ENCODE assay signal across 8 cellular contexts in genomic region chr12:66169221-66170170, GRCh38. TPM values are rescaled to one million over a fixed set of nuclear protein-coding genes. Genes with fewer than 3 reads are reported as not detected.
DNase-seq lines count a peak whose midpoint lies in the region; ATAC-seq and TF ChIP-seq lines count a peak whose summit lies in the region.

Gene TMBIM4, minus strand, starts transcription at chr12:66169996. Its CDS starts 45 bp downstream, at chr12:66169951.

- H3K4me3 ChIP-seq in GM06990 (replicated peaks; ENCODE audit: low read depth, low read length): peak within 1 kb of the TSS; percentile 92
- peak within 1 kb of the TSS; percentile 68 for H3K4me3 ChIP-seq in HFF-Myc (replicated peaks; ENCODE audit: low read depth, low read length)
- peak within 1 kb of the TSS; percentile 55 to 65 for H3K4me3 ChIP-seq in gastroesophageal sphincter

- H3K4me1 ChIP-seq in gastroesophageal sphincter: peaks cover 0 to 31% (median 7%) of the 10 kb centered on the region in 3 donors

- in situ Hi-C loops in SK-MEL-5 (cut with HindIII; ENCODE audit: low pct_unique_long_range_greater_than_20kb, low sequenced_read_pairs): no loop called here

- TF ChIP-seq POLR2A in gastroesophageal sphincter (IDR thresholded peaks at IDR 0.05): peak; percentile 62 to 73

- ATAC-seq in gastroesophageal sphincter: peak; percentile 96

- TF ChIP-seq CTCF in GM06990 (IDR thresholded peaks at IDR 0.05; ENCODE audit: insufficient read depth, low read length, poor library complexity, severe bottlenecking) (peak; percentile 49), HFF-Myc (IDR thresholded peaks at IDR 0.05; ENCODE audit: low read depth, low read length, missing control alignments) (peak; percentile 41), gastroesophageal sphincter (IDR thresholded peaks at IDR 0.05) (peak; percentile 48 to 76 (median 64))

- H3K36me3 ChIP-seq in GM06990 (ENCODE audit: control insufficient read depth, insufficient read depth, low read length) (no peaks in the 10 kb centered on the region; the same call in 1 of the 2 replicates), gastroesophageal sphincter (no peaks in the 10 kb centered on the region)

- DNase-seq in GM06990 (ENCODE audit: extremely low read depth, insufficient read length) (peak; percentile 92), HFF-Myc (ENCODE audit: extremely low read depth, low read depth) (peak; percentile 74), MV-4-11 (lab: John Stamatoyannopoulos, UW) (peak; percentile 98), SK-MEL-5 (ENCODE audit: low read depth, low spot score) (peak; percentile 94), non-pigmented ciliary epithelial cell (ENCODE audit: low read depth) (peak; percentile 88), superior temporal gyrus (ENCODE audit: extremely low spot score) (peak; percentile 87)
- peak; percentile 88 for DNase-seq in activated naive CD4-positive, alpha-beta T cell treated with Interleukin-2 at 50 U/mL for 16 hours

- H3K27me3 ChIP-seq in GM06990 (replicated peaks; ENCODE audit: control insufficient read depth, insufficient read depth, low read length): no peaks in the 10 kb centered on the region
- no peaks in the 10 kb centered on the region for H3K27me3 ChIP-seq in gastroesophageal sphincter

- TF ChIP-seq EP300 in gastroesophageal sphincter (IDR thresholded peaks at IDR 0.05): no peak

- peak within 1 kb of the TSS; percentile 90 to 100 (median 98) for H3K27ac ChIP-seq in gastroesophageal sphincter

- WGBS in gastroesophageal sphincter (ENCODE audit: low coverage in 1 of 2), 2 donors: 0 to 1% methylated on average over 21 to 32 of the region's 67 CpGs

- no peaks in the 10 kb centered on the region for H3K9me3 ChIP-seq in gastroesophageal sphincter

RNA-seq across cellular contexts. Expression of gene TMBIM4, which starts in this region (rescaled TPM):
- total RNA-seq in SK-MEL-5 (2014; rRNA removed; shearing (Covaris generic)): 199 and 204 TPM in 2 replicates
- polyA plus RNA-seq in SK-MEL-5 (2015; cell fraction: cytosol; rRNA removed): 208 and 273 TPM in 2 replicates
- polyA plus RNA-seq in SK-MEL-5 (2015; cell fraction: nucleus; rRNA removed): 66.4 and 73.6 TPM in 2 replicates
- 100 to 1,000 TPM; 150 to 162 (median 156) TPM for total RNA-seq in gastroesophageal sphincter

Comparison
In these comparisons a context has a peak if more than half of its experiments do, and no peak if none do; other contexts are left out.
1. Peak in every context shown above with its lines: DNase-seq, ATAC-seq, H3K4me3 ChIP-seq and H3K27ac ChIP-seq.